Comparison of ENCODE assay signal across 31 cellular contexts in the genomic region with DNA sequence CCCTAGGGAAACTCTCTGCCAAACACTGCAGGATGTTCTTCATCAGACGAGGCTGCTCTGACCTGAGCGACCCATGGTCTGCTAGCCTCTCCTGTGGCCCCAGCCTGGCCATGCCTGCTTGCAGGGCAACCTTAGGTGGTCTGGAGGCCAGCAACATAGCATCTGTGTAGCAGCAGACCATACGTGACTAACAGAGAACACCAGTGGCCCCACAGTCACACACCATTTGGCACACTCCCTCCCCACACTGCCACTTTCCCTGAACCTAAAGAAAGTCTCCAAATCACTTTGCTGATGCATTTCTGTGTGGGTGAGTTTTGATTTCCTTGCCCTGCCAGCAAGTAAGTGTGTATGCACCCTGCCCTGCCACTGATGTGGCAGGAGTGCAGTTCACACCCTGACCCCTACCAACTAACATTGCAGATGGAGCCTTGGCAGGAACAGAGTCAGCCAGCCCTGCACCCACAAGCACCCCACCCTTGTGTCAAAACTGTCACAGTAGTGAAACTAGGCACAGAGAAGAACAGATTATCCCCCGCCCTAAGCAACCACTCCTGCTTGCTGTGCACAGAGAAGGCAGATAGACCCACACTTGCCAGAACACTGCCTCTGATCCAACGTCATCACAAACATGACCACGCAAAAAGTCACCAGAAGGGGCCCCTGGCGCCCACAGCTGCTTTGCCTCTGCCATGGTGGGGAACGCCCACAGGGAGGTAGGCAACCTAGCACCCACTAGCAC.
"Had no signal": no experiment of that assay in that cellular context is flagged by ENCODE, and none has a peak within 500 bp of the region (broad histone marks: within the 10 kb centered on the region; RNA-seq: fewer than 3 reads in every experiment).

No MANE protein-coding gene starts in this region.

- H3K27ac ChIP-seq: ascending aorta, cardiac muscle cell, WERI-Rb-1 had no signal

- FAIRE-seq: bronchial epithelial cell, TTC549 had no signal

- H3K4me1 ChIP-seq: ascending aorta had no signal

- H3K36me3 ChIP-seq: ascending aorta, cardiac muscle cell, WERI-Rb-1 had no signal

- H3K4me3 ChIP-seq: ascending aorta, cardiac muscle cell had no signal

- ATAC-seq: activated CD4-positive, alpha-beta T cell treated with anti-CD3 and anti-CD28 coated beads for 36 hours; activated CD4-positive, CD25-positive, alpha-beta regulatory T cell treated with anti-CD3 and anti-CD28 coated beads, Interleukin-2, amount 50 U/mL, for 24 hours; activated CD8-positive, alpha-beta memory T cell treated with anti-CD3 and anti-CD28 coated beads, Interleukin-2, amount 10 ng/mL, durations not matched to agents 7 days and 5 days; activated CD8-positive, alpha-beta T cell treated with anti-CD3 and anti-CD28 coated beads, Interleukin-2, amount 10 ng/mL, durations not matched to agents 7 days and 5 days; activated naive CD8-positive, alpha-beta T cell treated with anti-CD3 and anti-CD28 coated beads, Interleukin-2, amount 50 U/mL, for 24 hours; WTC11 had no signal

- H3K27me3 ChIP-seq: ascending aorta, cardiac muscle cell had no signal

- DNase-seq: activated CD4-positive, alpha-beta memory T cell treated with anti-CD3 and anti-CD28 coated beads, Interleukin-2, amount 10 ng/mL, durations not matched to agents 7 days and 5 days; activated CD4-positive, alpha-beta T cell treated with anti-CD3 and anti-CD28 coated beads for 1 hour; activated CD4-positive, alpha-beta T cell treated with anti-CD3 and anti-CD28 coated beads for 36 hours; activated CD4-positive, alpha-beta T cell treated with anti-CD3 and anti-CD28 coated beads for 48 hours; activated CD4-positive, alpha-beta T cell treated with anti-CD3 and anti-CD28 coated beads, Interleukin-2, amount 10 ng/mL, durations not matched to agents 7 days and 5 days; activated CD4-positive, alpha-beta T cell treated with anti-CD3 and anti-CD28 coated beads, Interleukin-2, amount 50 U/mL, for 48 hours; activated CD4-positive, CD25-positive, alpha-beta regulatory T cell; activated CD8-positive, alpha-beta memory T cell treated with anti-CD3 and anti-CD28 coated beads for 24 hours; activated CD8-positive, alpha-beta memory T cell treated with anti-CD3 and anti-CD28 coated beads, Interleukin-2, amount 10 ng/mL, durations not matched to agents 7 days and 5 days; activated CD8-positive, alpha-beta memory T cell treated with anti-CD3 and anti-CD28 coated beads, Interleukin-2, amount 50 U/mL, for 48 hours; activated CD8-positive, alpha-beta T cell treated with anti-CD3 and anti-CD28 coated beads, Interleukin-2, amount 10 ng/mL, durations not matched to agents 7 days and 5 days; activated effector memory CD4-positive, alpha-beta T cell treated with Interleukin-2 at 50 U/mL for 16 hours; activated gamma-delta T cell; activated naive CD4-positive, alpha-beta T cell treated with anti-CD3 and anti-CD28 coated beads, Interleukin-2, amount 10 ng/mL, durations not matched to agents 7 days and 5 days; activated naive CD4-positive, alpha-beta T cell treated with Interleukin-2 at 50 U/mL for 16 hours; activated naive CD8-positive, alpha-beta T cell treated with anti-CD3 and anti-CD28 coated beads, Interleukin-2, amount 10 ng/mL, durations not matched to agents 7 days and 5 days; activated naive CD8-positive, alpha-beta T cell treated with anti-CD3 and anti-CD28 coated beads, Interleukin-2, amount 50 U/mL, for 24 hours; activated T-cell treated with anti-CD3 and anti-CD28 coated beads, Interleukin-2, amount 50 U/mL, for 24 hours; activated T-cell treated with anti-CD3 and anti-CD28 coated beads, Interleukin-2, amount 50 U/mL, for 48 hours; amygdala; anterior cingulate cortex; cerebellar nuclear complex; T-helper 2 cell; T-helper 9 cell; WERI-Rb-1 had no signal
